In the genomic region with DNA sequence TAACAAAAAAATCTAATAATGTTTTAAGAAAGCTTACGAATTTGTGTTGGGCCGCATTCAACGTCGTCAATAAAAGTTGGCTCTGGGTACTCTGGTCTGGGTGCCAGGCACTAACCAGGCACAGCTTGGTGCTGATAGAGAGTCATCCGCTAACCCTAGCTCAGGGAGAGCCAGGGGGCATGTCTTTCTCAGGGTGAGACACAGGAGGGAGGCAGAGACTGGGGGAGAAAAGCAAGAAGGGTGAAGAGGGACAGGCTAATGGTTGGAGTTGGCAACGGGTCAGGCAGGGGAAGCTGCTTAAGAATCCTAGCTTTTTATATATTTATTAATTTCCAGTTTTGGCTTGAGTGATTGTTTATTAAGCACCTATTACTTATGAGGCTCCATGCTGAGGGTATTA, we compare ENCODE assay signal across 11 cellular contexts.
DNase-seq lines count a peak whose midpoint lies in the region; ATAC-seq, FAIRE-seq and TF ChIP-seq lines count a peak whose summit lies in the region.
"Had no signal": no experiment of that assay in that cellular context is flagged by ENCODE, and none has a peak within 500 bp of the region (broad histone marks: within the 10 kb centered on the region; RNA-seq: fewer than 3 reads in every experiment).

No MANE protein-coding gene starts in this region.

- DNase-seq in activated CD8-positive, alpha-beta T cell treated with anti-CD3 and anti-CD28 coated beads for 36 hours: peak; percentile 5
- no peak for DNase-seq in activated CD8-positive, alpha-beta T cell treated with anti-CD3 and anti-CD28 coated beads, Interleukin-2, amount 10 ng/mL, durations not matched to agents 7 days and 5 days
- DNase-seq in adrenal gland: peak in 3 of 7 donors; percentile 10 to 52 (median 21)
- no peak for DNase-seq in keratinocyte (ENCODE audit: low read depth, low spot score)
- peak in 1 of 2 donors; percentile 61 for DNase-seq in aorta
- no peak for DNase-seq in DMS79 treated with DMSO at 0.1 percent for 48 hours (lab: John Stamatoyannopoulos, UW)
- DNase-seq: effector CD4-positive, alpha-beta T cell; MV-4-11 had no signal

- H3K4me1 Mint-ChIP-seq in activated CD8-positive, alpha-beta T cell treated with anti-CD3 and anti-CD28 coated beads for 36 hours (ENCODE audit: low read depth): no peaks in the 10 kb centered on the region
- H3K4me1 Mint-ChIP-seq in activated CD8-positive, alpha-beta T cell treated with anti-CD3 and anti-CD28 coated beads, Interleukin-2, amount 10 ng/mL, durations not matched to agents 7 days and 5 days (ENCODE audit: low read depth): no peaks in the 10 kb centered on the region

- POLR2A ChIA-PET in activated CD8-positive, alpha-beta T cell treated with anti-CD3 and anti-CD28 coated beads for 36 hours (lab: Charles Lee): interaction anchor here (0.9 kb wide), 1 partner anchor 18 kb away, joined by 3 read pairs; no protein-coding TSS in a partner anchor
- POLR2A ChIA-PET in activated CD8-positive, alpha-beta T cell treated with anti-CD3 and anti-CD28 coated beads, Interleukin-2, amount 10 ng/mL, durations not matched to agents 7 days and 5 days (lab: Charles Lee): no interaction called here

- FAIRE-seq in keratinocyte (lab: Jason Lieb, UNC): no peak

- H3K9me1 ChIP-seq in keratinocyte (ENCODE audit: control insufficient read depth, extremely low read depth, insufficient read depth, low read length): no peaks in the 10 kb centered on the region

- H3K9me3 ChIP-seq in adrenal gland (replicated peaks in 1 of 3) (no peaks in the 10 kb centered on the region), keratinocyte (ENCODE audit: control insufficient read depth, low read depth, low read length) (no peaks in the 10 kb centered on the region), aorta (ENCODE audit: control insufficient read depth, low read length) (no peaks in the 10 kb centered on the region)

- H3K27ac ChIP-seq in adrenal gland: no peak overlapping the region
- no peak overlapping the region for H3K27ac ChIP-seq in keratinocyte (ENCODE audit: control insufficient read depth, insufficient read depth, low read length)
- H3K27ac ChIP-seq in aorta (ENCODE audit: low read depth in 1 of 2, low read length in 2 of 2): no peak overlapping the region

- no peak overlapping the region for H3K27ac Mint-ChIP-seq in activated CD8-positive, alpha-beta T cell treated with anti-CD3 and anti-CD28 coated beads for 36 hours
- no peak overlapping the region for H3K27ac Mint-ChIP-seq in activated CD8-positive, alpha-beta T cell treated with anti-CD3 and anti-CD28 coated beads, Interleukin-2, amount 10 ng/mL, durations not matched to agents 7 days and 5 days
- H3K27ac Mint-ChIP-seq: activated naive CD8-positive, alpha-beta T cell had no signal

- H4K20me1 ChIP-seq in keratinocyte (ENCODE audit: control insufficient read depth, extremely low read depth, insufficient read depth, low read length): no peaks in the 10 kb centered on the region

- intact Hi-C loops in activated CD8-positive, alpha-beta T cell treated with anti-CD3 and anti-CD28 coated beads for 36 hours (cut with micrococcal nuclease): no loop called here
- intact Hi-C loops in adrenal gland (cut with DNase I) (loop anchor here in 1 of 2 donors (10.0 kb wide), 1 partner anchor 221 kb away; no protein-coding TSS in a partner anchor), aorta (cut with DNase I) (loop anchor here (1.0 to 5.0 kb wide), 3 partner anchors 223 to 277 kb away; no protein-coding TSS in a partner anchor)

- no peaks in the 10 kb centered on the region for H3K27me3 ChIP-seq in adrenal gland
- H3K27me3 ChIP-seq in keratinocyte (ENCODE audit: control insufficient read depth, extremely low read depth, insufficient read depth, low read length): peaks cover 5% of the 10 kb centered on the region
- H3K27me3 ChIP-seq in aorta (ENCODE audit: control insufficient read depth in 1 of 2, insufficient read depth in 2 of 2, low read length in 1 of 2): no peaks in the 10 kb centered on the region

- no peak for ATAC-seq in activated CD8-positive, alpha-beta T cell treated with anti-CD3 and anti-CD28 coated beads for 36 hours
- no peak for ATAC-seq in activated CD8-positive, alpha-beta T cell treated with anti-CD3 and anti-CD28 coated beads, Interleukin-2, amount 10 ng/mL, durations not matched to agents 7 days and 5 days
- ATAC-seq in aorta (ENCODE audit: low FRiP score): peak; percentile 55
- no peak for ATAC-seq in HG03571 (IDR thresholded peaks at IDR 0.05; ENCODE audit: unreplicated experiment)
- no peak for ATAC-seq in HG02970 (IDR thresholded peaks at IDR 0.05; ENCODE audit: low FRiP score, unreplicated experiment)

- no peak for TF ChIP-seq POLR2A in adrenal gland (IDR thresholded peaks at IDR 0.05)

- CTCF ChIA-PET in activated CD8-positive, alpha-beta T cell treated with anti-CD3 and anti-CD28 coated beads for 36 hours (lab: Charles Lee): interaction anchor here (1.2 kb wide), 1 partner anchor 39 kb away, joined by 4 read pairs; no protein-coding TSS in a partner anchor
- CTCF ChIA-PET in activated CD8-positive, alpha-beta T cell treated with anti-CD3 and anti-CD28 coated beads, Interleukin-2, amount 10 ng/mL, durations not matched to agents 7 days and 5 days (lab: Charles Lee): interaction anchor here (0.6 to 1.3 kb wide), 3 partner anchors 223 to 278 kb away, joined by 3 to 6 read pairs (median 4); no protein-coding TSS in a partner anchor

- no peak overlapping the region for H3K4me3 Mint-ChIP-seq in activated CD8-positive, alpha-beta T cell treated with anti-CD3 and anti-CD28 coated beads for 36 hours
- no peak overlapping the region for H3K4me3 Mint-ChIP-seq in activated CD8-positive, alpha-beta T cell treated with anti-CD3 and anti-CD28 coated beads, Interleukin-2, amount 10 ng/mL, durations not matched to agents 7 days and 5 days
- H3K4me3 Mint-ChIP-seq: activated naive CD8-positive, alpha-beta T cell had no signal

- no peaks in the 10 kb centered on the region for H3K4me1 ChIP-seq in adrenal gland (replicated peaks in 1 of 2)
- H3K4me1 ChIP-seq in keratinocyte (ENCODE audit: control insufficient read depth, extremely low read depth, insufficient read depth, low read length): no peaks in the 10 kb centered on the region
- H3K4me1 ChIP-seq in aorta (ENCODE audit: control insufficient read depth in 1 of 2, insufficient read depth in 2 of 2, low read length in 2 of 2): no peaks in the 10 kb centered on the region

- no peaks in the 10 kb centered on the region for H3K79me2 ChIP-seq in keratinocyte (ENCODE audit: control insufficient read depth, insufficient read depth, low read length)

- H3K9ac ChIP-seq in keratinocyte (ENCODE audit: control insufficient read depth, extremely low read depth, insufficient read depth, low read length): no peak overlapping the region

- H3K27me3 Mint-ChIP-seq in activated CD8-positive, alpha-beta T cell treated with anti-CD3 and anti-CD28 coated beads for 36 hours: peaks cover 18% of the 10 kb centered on the region
- H3K27me3 Mint-ChIP-seq in activated CD8-positive, alpha-beta T cell treated with anti-CD3 and anti-CD28 coated beads, Interleukin-2, amount 10 ng/mL, durations not matched to agents 7 days and 5 days (ENCODE audit: low read depth): peaks cover 25% of the 10 kb centered on the region

- dilution Hi-C loops in keratinocyte (cut with MboI; ENCODE audit: extremely low pct_ligation_motif_present, low sequenced_read_pairs): loop anchor here (5.0 kb wide), 1 partner anchor 37 kb away; no protein-coding TSS in a partner anchor

- H3K9me3 Mint-ChIP-seq in activated CD8-positive, alpha-beta T cell treated with anti-CD3 and anti-CD28 coated beads for 36 hours: no peaks in the 10 kb centered on the region
- H3K9me3 Mint-ChIP-seq in activated CD8-positive, alpha-beta T cell treated with anti-CD3 and anti-CD28 coated beads, Interleukin-2, amount 10 ng/mL, durations not matched to agents 7 days and 5 days (ENCODE audit: insufficient read depth): no peaks in the 10 kb centered on the region

- no peak overlapping the region for H3K4me2 ChIP-seq in keratinocyte (ENCODE audit: control insufficient read depth, extremely low read depth, insufficient read depth, low read depth, low read length)

- TF ChIP-seq CTCF in activated CD8-positive, alpha-beta T cell treated with anti-CD3 and anti-CD28 coated beads for 36 hours (IDR thresholded peaks at IDR 0.05): no peak
- peak in 4 of 6 experiments; percentile 17 to 40 (median 36) for TF ChIP-seq CTCF in adrenal gland (IDR thresholded peaks at IDR 0.05)
- TF ChIP-seq CTCF in keratinocyte (optimal IDR thresholded peaks at IDR 0.05 in 1 of 3, IDR thresholded peaks at IDR 0.05 in 1 of 3, conservative IDR thresholded peaks at IDR 0.05 in 1 of 3; ENCODE audit: extremely low read depth in 1 of 3, insufficient read depth in 2 of 3, low read length in 3 of 3): peak in 2 of 3 experiments; percentile 7 to 22

- H3K4me3 ChIP-seq in adrenal gland (no peak overlapping the region), keratinocyte (ENCODE audit: control insufficient read depth in 2 of 3, extremely low read depth in 1 of 3, insufficient read depth in 2 of 3, low read depth in 1 of 3, low read length in 3 of 3) (no peak overlapping the region), aorta (ENCODE audit: low read length in 2 of 2) (no peak overlapping the region)

- WGBS in adrenal gland, 4 donors: 77 to 83% (median 79%) methylated on average over 6 of the region's 6 CpGs
- 2 to 14% methylated on average over 6 of the region's 6 CpGs for WGBS in aorta, 2 donors

- no peaks in the 10 kb centered on the region for H3K36me3 Mint-ChIP-seq in activated CD8-positive, alpha-beta T cell treated with anti-CD3 and anti-CD28 coated beads for 36 hours (ENCODE audit: low read depth)
- H3K36me3 Mint-ChIP-seq in activated CD8-positive, alpha-beta T cell treated with anti-CD3 and anti-CD28 coated beads, Interleukin-2, amount 10 ng/mL, durations not matched to agents 7 days and 5 days (ENCODE audit: low read depth): no peaks in the 10 kb centered on the region
- H3K36me3 Mint-ChIP-seq: activated naive CD8-positive, alpha-beta T cell had no signal

- H3K36me3 ChIP-seq in adrenal gland (replicated peaks in 1 of 2) (no peaks in the 10 kb centered on the region), keratinocyte (ENCODE audit: control insufficient read depth in 2 of 2, extremely low read depth in 1 of 2, insufficient read depth in 2 of 2, low read length in 2 of 2) (no peaks in the 10 kb centered on the region), aorta (ENCODE audit: control insufficient read depth in 1 of 2, insufficient read depth in 2 of 2, low read length in 1 of 2) (no peaks in the 10 kb centered on the region)

- H2AFZ ChIP-seq in keratinocyte (ENCODE audit: control insufficient read depth, low read length): no peak overlapping the region
